Comparison of ENCODE assay signal across 8 cellular contexts in the genomic region with DNA sequence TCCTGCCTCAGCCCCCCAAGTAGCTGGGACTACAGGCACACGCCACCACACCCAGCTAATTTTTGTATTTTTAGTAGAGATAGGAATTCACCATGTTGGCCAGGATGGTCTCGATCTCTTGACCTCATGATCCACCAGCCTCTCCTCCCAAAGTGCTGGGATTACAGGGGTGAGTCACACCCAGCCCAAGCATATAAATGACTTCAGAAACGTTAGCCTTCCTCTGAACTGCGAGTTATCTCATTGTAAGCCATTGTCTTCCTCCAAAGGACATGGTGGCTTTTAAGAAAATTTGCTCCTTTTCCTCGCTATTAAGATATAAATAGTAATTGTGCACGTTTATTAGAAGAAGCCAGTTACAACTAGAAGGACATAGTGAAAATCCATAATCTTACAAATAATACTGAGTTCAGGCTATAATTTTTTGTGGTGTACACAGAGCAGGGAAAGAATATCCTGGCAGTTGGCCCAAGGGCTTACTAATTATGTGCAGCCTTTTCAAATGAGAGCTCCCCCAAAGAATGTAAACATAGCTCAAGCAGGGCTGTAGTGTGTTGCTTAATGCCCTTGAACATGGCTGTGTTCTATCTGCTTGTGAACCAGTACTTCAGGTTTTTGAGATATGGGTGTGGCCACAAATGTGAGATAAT.
DNase-seq lines count a peak whose midpoint lies in the region; ATAC-seq and TF ChIP-seq lines count a peak whose summit lies in the region.

No MANE protein-coding gene starts in this region.

- H3K9me3 ChIP-seq in MG63: no peaks in the 10 kb centered on the region
- no peaks in the 10 kb centered on the region for H3K9me3 ChIP-seq in SK-N-MC (ENCODE audit: low read depth, low read length)
- H3K9me3 ChIP-seq in CD8-positive, alpha-beta T cell (ENCODE audit: low read length): no peaks in the 10 kb centered on the region

- no peak overlapping the region for H3K9ac ChIP-seq in SK-N-MC (ENCODE audit: insufficient read length)

- no peaks in the 10 kb centered on the region for H3K27me3 ChIP-seq in MG63
- no peaks in the 10 kb centered on the region for H3K27me3 ChIP-seq in kidney epithelial cell (ENCODE audit: control insufficient read depth, insufficient read depth, low read length)
- H3K27me3 ChIP-seq in CD8-positive, alpha-beta T cell (ENCODE audit: insufficient read depth, low read length): no peaks in the 10 kb centered on the region

- H3K27ac ChIP-seq in SK-N-MC: no peak overlapping the region
- no peak overlapping the region for H3K27ac ChIP-seq in CD8-positive, alpha-beta T cell (ENCODE audit: low read depth, low read length)

- POLR2A ChIA-PET in CD8-positive, alpha-beta T cell (lab: Charles Lee): no interaction called here

- CTCF ChIA-PET in CD8-positive, alpha-beta T cell (lab: Charles Lee): no interaction called here

- DNase-seq in AG09319 (ENCODE audit: extremely low read depth, low read depth) (peak; percentile 94), MG63 (peak; percentile 76), SK-N-MC (ENCODE audit: low read depth, low spot score) (peak; percentile 47), kidney epithelial cell (ENCODE audit: low read depth) (peak; percentile 5), GM20000 (ENCODE audit: low spot score) (no peak)
- no peak for DNase-seq in CD8-positive, alpha-beta T cell
- DNase-seq in activated naive CD4-positive, alpha-beta T cell treated with Interleukin-2 at 50 U/mL for 16 hours: no peak

- H3K36me3 Mint-ChIP-seq in CD8-positive, alpha-beta T cell: no peaks in the 10 kb centered on the region

- no peak for ATAC-seq in CD8-positive, alpha-beta T cell
- ATAC-seq in HG03460 (IDR thresholded peaks at IDR 0.05; ENCODE audit: unreplicated experiment): no peak

- no peaks in the 10 kb centered on the region for H3K27me3 Mint-ChIP-seq in CD8-positive, alpha-beta T cell (ENCODE audit: low read depth)

- no peak overlapping the region for H3K4me3 Mint-ChIP-seq in CD8-positive, alpha-beta T cell

- no peak overlapping the region for H3K27ac Mint-ChIP-seq in CD8-positive, alpha-beta T cell

- peaks cover 1% of the 10 kb centered on the region for H3K4me1 Mint-ChIP-seq in CD8-positive, alpha-beta T cell (ENCODE audit: low read depth)

- H3K36me3 ChIP-seq in MG63 (no peaks in the 10 kb centered on the region), SK-N-MC (ENCODE audit: insufficient read depth, low read length) (no peaks in the 10 kb centered on the region), kidney epithelial cell (ENCODE audit: control insufficient read depth, insufficient read depth, low read length) (no peaks in the 10 kb centered on the region)
- H3K36me3 ChIP-seq in CD8-positive, alpha-beta T cell (ENCODE audit: insufficient read depth, low read length): no peaks in the 10 kb centered on the region

- H3K4me3 ChIP-seq in MG63 (no peak overlapping the region), SK-N-MC (no peak overlapping the region; the same call in 1 of the 2 replicates), kidney epithelial cell (ENCODE audit: low read depth, low read length) (no peak overlapping the region)
- no peak overlapping the region for H3K4me3 ChIP-seq in CD8-positive, alpha-beta T cell (ENCODE audit: low read depth, low read length)

- H3K9me3 Mint-ChIP-seq in CD8-positive, alpha-beta T cell: no peaks in the 10 kb centered on the region

- intact Hi-C loops in CD8-positive, alpha-beta T cell (cut with DNase I, micrococcal nuclease): no loop called here

- TF ChIP-seq CTCF in AG09319 (IDR thresholded peaks at IDR 0.05; ENCODE audit: low read depth, low read length) (no peak), kidney epithelial cell (IDR thresholded peaks at IDR 0.05; ENCODE audit: insufficient read depth, low read length, poor library complexity, severe bottlenecking) (no peak), GM20000 (IDR thresholded peaks at IDR 0.05; ENCODE audit: extremely low read depth, missing control alignments) (no peak)
- no peak for TF ChIP-seq CTCF in CD8-positive, alpha-beta T cell (IDR thresholded peaks at IDR 0.05)

- H3K4me1 ChIP-seq in CD8-positive, alpha-beta T cell (ENCODE audit: insufficient read depth, low read length): no peaks in the 10 kb centered on the region

Comparison
In these comparisons a context has a peak if more than half of its experiments do, and no peak if none do; other contexts are left out.
1. DNase-seq: peak in AG09319 (single experiment), MG63 (single experiment), SK-N-MC (single experiment) and kidney epithelial cell (single experiment); none in CD8-positive, alpha-beta T cell (0 of 7), activated naive CD4-positive, alpha-beta T cell treated with Interleukin-2 at 50 U/mL for 16 hours (single experiment) and GM20000 (single experiment).